ENCODE assay signal across 14 cellular contexts in genomic region chr5:133906303-133906702, GRCh38.
DNase-seq lines count a peak whose midpoint lies in the region; TF ChIP-seq lines count a peak whose summit lies in the region.
"Had no signal": no experiment of that assay in that cellular context is flagged by ENCODE, and none has a peak within 500 bp of the region (broad histone marks: within the 10 kb centered on the region; RNA-seq: fewer than 3 reads in every experiment).

No MANE protein-coding gene starts in this region.

- in situ Hi-C loops in brain microvascular endothelial cell (cut with HindIII; ENCODE audit: low pct_ligation_motif_present, low sequenced_read_pairs): no loop called here

- H3K4me3 ChIP-seq in brain microvascular endothelial cell (ENCODE audit: low read depth, low read length): no peak overlapping the region

- no peaks in the 10 kb centered on the region for H3K36me3 ChIP-seq in brain microvascular endothelial cell (replicated peaks)

- TF ChIP-seq CTCF in GM12874 (IDR thresholded peaks at IDR 0.05; ENCODE audit: insufficient read depth, low read depth, low read length): 0 out of 2 replicates have a peak, but pooled peaks have one; percentile 27
- no peak for TF ChIP-seq CTCF in brain microvascular endothelial cell (IDR thresholded peaks at IDR 0.05; ENCODE audit: low read depth, low read length, missing control alignments)

- H3K27me3 ChIP-seq in brain microvascular endothelial cell (replicated peaks): no peaks in the 10 kb centered on the region

- DNase-seq in NCI-H345 (lab: John Stamatoyannopoulos, UW) (peak; percentile 7), NCI-H345 treated with DMSO at 0.1 percent for 48 hours (lab: John Stamatoyannopoulos, UW; ENCODE audit: unreplicated experiment) (no peak), NCI-H1694 treated with DMSO at 0.1 percent for 48 hours (lab: John Stamatoyannopoulos, UW) (peak; percentile 62), germinal center (ENCODE audit: low spot score) (peak; percentile 17), brain microvascular endothelial cell (no peak), cerebellum (ENCODE audit: low spot score) (no peak), DMS79 (lab: John Stamatoyannopoulos, UW) (no peak)
- DNase-seq: 8988T, DMS53, KBM-7, NCI-H187 treated with DMSO at 0.1 percent for 48 hours, NCI-H510A, SHP77 had no signal

- H3K27ac ChIP-seq in brain microvascular endothelial cell: no peak overlapping the region

Comparison
In these comparisons a context has a peak if more than half of its experiments do, and no peak if none do; other contexts are left out.
1. DNase-seq: peak in NCI-H345 (single experiment), NCI-H1694 treated with DMSO at 0.1 percent for 48 hours (single experiment) and germinal center (single experiment); none in NCI-H345 treated with DMSO at 0.1 percent for 48 hours (single experiment), brain microvascular endothelial cell (single experiment), cerebellum (single experiment) and DMS79 (single experiment).